In genomic region chr11:57499983-57500461, GRCh38 we compare ENCODE assay signal across 1 cellular context.
TF ChIP-seq lines count a peak whose summit lies in the region.

No MANE protein-coding gene starts in this region.

TF ChIP-seq in HEK293, 187 proteins besides CTCF, POLR2A, EP300 and RAD21 (continued from another document):
- TF ChIP-seq KLF17 (tag by site-specific recombination; IDR thresholded peaks at IDR 0.05) (peak; percentile 47; the same call in 1 of the 2 replicates), KLF9 (tag by site-specific recombination; IDR thresholded peaks at IDR 0.05; ENCODE audit: low read depth) (peak; percentile 43; the same call in 1 of the 2 replicates), ZNF341 (tag by site-specific recombination; IDR thresholded peaks at IDR 0.05; ENCODE audit: low read depth) (0 out of 2 replicates have a peak, but pooled peaks have one; percentile 21), ZEB2 (tag by site-specific recombination; IDR thresholded peaks at IDR 0.05) (0 out of 2 replicates have a peak, but pooled peaks have one; percentile 29), ZNF501 (tag by site-specific recombination; IDR thresholded peaks at IDR 0.05) (0 out of 2 replicates have a peak, but pooled peaks have one; percentile 22), ZNF654 (tag by site-specific recombination; IDR thresholded peaks at IDR 0.05; ENCODE audit: low read depth) (no peak), ZNF76 (tag by site-specific recombination; IDR thresholded peaks at IDR 0.05; ENCODE audit: borderline replicate concordance, low read depth) (no peak), KLF16 (tag by site-specific recombination; IDR thresholded peaks at IDR 0.05) (0 out of 2 replicates have a peak, but pooled peaks have one; percentile 13), OVOL3 (tag by site-specific recombination; IDR thresholded peaks at IDR 0.05) (no peak), BCL11A (tag by site-specific recombination; IDR thresholded peaks at IDR 0.05; ENCODE audit: low read depth) (peak; percentile 8; the same call in 1 of the 2 replicates), ZNF777 (tag by site-specific recombination; IDR thresholded peaks at IDR 0.05; ENCODE audit: borderline replicate concordance) (no peak), ZNF629 (tag by site-specific recombination; IDR thresholded peaks at IDR 0.05) (0 out of 2 replicates have a peak, but pooled peaks have one; percentile 21), OSR2 (tag by site-specific recombination; IDR thresholded peaks at IDR 0.05) (no peak), REST (tag by site-specific recombination; IDR thresholded peaks at IDR 0.05) (0 out of 2 replicates have a peak, but pooled peaks have one; percentile 32), ZNF292 (tag by site-specific recombination; IDR thresholded peaks at IDR 0.05; ENCODE audit: borderline replicate concordance, low read depth) (no peak), ZNF621 (tag by site-specific recombination; IDR thresholded peaks at IDR 0.05) (no peak), ZNF350 (tag by site-specific recombination; IDR thresholded peaks at IDR 0.05) (no peak), ZNF114 (tag by site-specific recombination; IDR thresholded peaks at IDR 0.05) (no peak), ZBTB26 (tag by site-specific recombination; optimal IDR thresholded peaks at IDR 0.05) (no peak), ZNF37A (tag by site-specific recombination; IDR thresholded peaks at IDR 0.05) (no peak), ZNF704 (tag by site-specific recombination; IDR thresholded peaks at IDR 0.05) (no peak), ZBTB7A (tag by site-specific recombination; IDR thresholded peaks at IDR 0.05; ENCODE audit: low read depth) (no peak), SP7 (tag by site-specific recombination; IDR thresholded peaks at IDR 0.05) (0 out of 2 replicates have a peak, but pooled peaks have one; percentile 43), WT1 (tag by site-specific recombination; IDR thresholded peaks at IDR 0.05) (no peak; the same call in 1 of the 2 replicates), ZXDB (tag by site-specific recombination; IDR thresholded peaks at IDR 0.05) (no peak), ZSCAN4 (tag by site-specific recombination; IDR thresholded peaks at IDR 0.05) (no peak), ZNF362 (tag by site-specific recombination; IDR thresholded peaks at IDR 0.05) (no peak), ZNF398 (tag by site-specific recombination; IDR thresholded peaks at IDR 0.05) (peak; percentile 55), MZF1 (tag by site-specific recombination; IDR thresholded peaks at IDR 0.05; ENCODE audit: borderline replicate concordance) (0 out of 2 replicates have a peak, but pooled peaks have one; percentile 4), ZNF366 (tag by site-specific recombination; conservative IDR thresholded peaks at IDR 0.05) (0 out of 2 replicates have a peak, but pooled peaks have one; percentile 22), ZFHX2 (tag by site-specific recombination; conservative IDR thresholded peaks at IDR 0.05) (peak; percentile 87), PATZ1 (tag by site-specific recombination; IDR thresholded peaks at IDR 0.05) (0 out of 2 replicates have a peak, but pooled peaks have one; percentile 0), FEZF1 (tag by site-specific recombination; IDR thresholded peaks at IDR 0.05) (0 out of 2 replicates have a peak, but pooled peaks have one; percentile 9), GLI2 (tag by site-specific recombination; IDR thresholded peaks at IDR 0.05; ENCODE audit: borderline replicate concordance, low read depth) (no peak), ZNF2 (tag by site-specific recombination; IDR thresholded peaks at IDR 0.05) (no peak), ZNF843 (tag by site-specific recombination; IDR thresholded peaks at IDR 0.05) (0 out of 2 replicates have a peak, but pooled peaks have one; percentile 13), EGR2 (tag by site-specific recombination; IDR thresholded peaks at IDR 0.05; ENCODE audit: low read depth) (peak; percentile 66; the same call in 1 of the 2 replicates), ZSCAN30 (tag by site-specific recombination; IDR thresholded peaks at IDR 0.05) (peak; percentile 41; the same call in 1 of the 2 replicates), INSM2 (tag by site-specific recombination; IDR thresholded peaks at IDR 0.05) (peak; percentile 47; the same call in 1 of the 2 replicates), ZBTB21 (tag by site-specific recombination; IDR thresholded peaks at IDR 0.05) (0 out of 2 replicates have a peak, but pooled peaks have one; percentile 20)
